14 cellular contexts compared by ENCODE assay signal in the genomic region with DNA sequence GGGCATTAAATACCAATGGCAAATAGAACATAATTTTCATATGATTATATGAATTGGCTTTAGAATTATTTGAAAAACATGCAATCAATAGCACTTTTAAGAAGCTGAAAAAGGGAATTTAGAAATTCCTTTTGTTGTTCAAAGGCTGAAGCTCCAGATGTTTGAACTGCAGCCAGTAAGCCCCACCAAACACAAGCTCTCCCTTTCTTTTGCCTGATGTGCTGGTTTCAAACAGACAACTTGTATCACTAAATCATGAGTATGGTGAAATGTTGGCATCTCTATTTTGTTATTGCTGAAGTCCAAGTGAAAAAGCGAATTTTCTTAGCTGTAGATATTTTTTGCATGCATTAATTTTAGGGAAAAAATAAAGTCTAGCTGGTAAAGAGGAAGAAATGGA. TPM values are rescaled to one million over a fixed set of nuclear protein-coding genes. Genes with fewer than 3 reads are reported as not detected.
DNase-seq lines count a peak whose midpoint lies in the region; ATAC-seq and FAIRE-seq lines count a peak whose summit lies in the region.
"Had no signal": no experiment of that assay in that cellular context is flagged by ENCODE, and none has a peak within 500 bp of the region (broad histone marks: within the 10 kb centered on the region; RNA-seq: fewer than 3 reads in every experiment).

No MANE protein-coding gene starts in this region.

- peak; percentile 59 for FAIRE-seq in endometrium (lab: Jason Lieb, UNC)
- FAIRE-seq: GM18507 had no signal

- DNase-seq in OCI-M1 (lab: John Stamatoyannopoulos, UW) (peak; percentile 23), medulla oblongata (ENCODE audit: extremely low spot score) (peak; percentile 42), superior temporal gyrus (ENCODE audit: extremely low spot score) (peak; percentile 87), HK-2 (ENCODE audit: unreplicated experiment) (no peak), Right ventricle myocardium inferior (ENCODE audit: missing footprints) (no peak)
- DNase-seq in effector CD4-positive, alpha-beta T cell = no peak
- DNase-seq: NCI-H1930; NCI-H2107; NK-92 treated with Interleukin-12 subunit alpha and Interleukin-12 subunit beta, amount 100 ng/mL, for 24 hours had no signal

- intact Hi-C loops in Right ventricle myocardium inferior (cut with DNase I) = no loop called here

- ATAC-seq in Right ventricle myocardium inferior = no peak

RNA-seq across cellular contexts. Expression of a gene that starts 27.5 kb away (rescaled TPM):
- total RNA-seq in Right ventricle myocardium inferior = 5.4 TPM
- total RNA-seq: CD4-positive, alpha-beta memory T cell; PC-9; SJSA1 had no signal

Comparison
In these comparisons a context has a peak if more than half of its experiments do, and no peak if none do; other contexts are left out.
1. DNase-seq: peak in OCI-M1 (single experiment), medulla oblongata (single experiment) and superior temporal gyrus (single experiment); none in effector CD4-positive, alpha-beta T cell (single experiment), HK-2 (single experiment) and Right ventricle myocardium inferior (single experiment).